In the genomic region with DNA sequence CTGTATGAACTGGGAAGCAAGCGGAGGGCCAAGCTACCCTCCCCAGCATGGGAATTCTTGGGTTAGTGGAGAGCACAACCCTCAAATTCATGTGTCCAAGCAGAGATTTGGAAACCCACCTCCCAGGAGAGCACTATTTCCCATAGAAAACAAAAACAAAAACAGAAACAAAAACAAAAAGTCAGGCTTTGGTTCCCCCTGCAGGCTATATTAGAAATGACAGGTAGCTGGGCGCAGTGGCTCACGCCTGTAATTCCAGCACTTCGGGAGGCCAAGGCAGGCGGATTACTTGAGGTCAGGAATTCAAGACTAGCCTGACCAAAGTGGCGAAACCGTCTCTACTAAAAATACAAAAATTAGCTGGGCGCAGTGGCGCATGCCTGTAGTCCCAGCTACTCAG, we compare ENCODE assay signal across 8 cellular contexts. TPM values are rescaled to one million over a fixed set of nuclear protein-coding genes. Genes with fewer than 3 reads are reported as not detected.
DNase-seq lines count a peak whose midpoint lies in the region; ATAC-seq and TF ChIP-seq lines count a peak whose summit lies in the region.

No MANE protein-coding gene starts in this region.

- peak; percentile 100 for TF ChIP-seq CTCF in KMS-11 (conservative IDR thresholded peaks at IDR 0.05; ENCODE audit: low read depth, low read length)
- TF ChIP-seq CTCF in adrenal gland (IDR thresholded peaks at IDR 0.05), result peak; percentile 70 to 93 (median 88)

- CTCF ChIA-PET in CD4-positive, alpha-beta memory T cell (lab: Charles Lee; ENCODE audit: partially characterized antibody), result interaction anchor here (0.6 to 14.9 kb wide), 19 partner anchors 10 to 745 kb away, joined by 3 to 255 read pairs (median 4); partner anchors contain the start of genes ANXA9, CERS2, MINDY1 and SETDB1

- peak overlapping the region; percentile 10 for H3K27ac ChIP-seq in CD4-positive, alpha-beta memory T cell (ENCODE audit: low read depth, low read length)
- H3K27ac ChIP-seq in KMS-11, result no peak overlapping the region
- peak overlapping the region in 3 of 5 donors; percentile 24 to 65 (median 26) for H3K27ac ChIP-seq in adrenal gland
- H3K27ac ChIP-seq in subcutaneous abdominal adipose tissue (ENCODE audit: low read depth, low read length), result peak overlapping the region; percentile 48

- 21 to 26% (median 24%) methylated on average over 9 of the region's 9 CpGs for WGBS in adrenal gland, 4 donors

- H3K27me3 Mint-ChIP-seq in CD4-positive, alpha-beta memory T cell, result no peaks in the 10 kb centered on the region

- POLR2A ChIA-PET in CD4-positive, alpha-beta memory T cell (lab: Charles Lee; ENCODE audit: partially characterized antibody), result interaction anchor here (0.8 to 3.9 kb wide), 4 partner anchors 10 to 63 kb away, joined by 3 to 16 read pairs (median 5); partner anchors contain the start of genes CDC42SE1 and MINDY1

- peak overlapping the region; percentile 39 for H3K4me2 ChIP-seq in KMS-11

- H4K20me1 ChIP-seq in KMS-11 (ENCODE audit: insufficient read depth), result no peaks in the 10 kb centered on the region

- H3K27me3 ChIP-seq in CD4-positive, alpha-beta memory T cell (ENCODE audit: insufficient read depth, low read length), result no peaks in the 10 kb centered on the region
- no peaks in the 10 kb centered on the region for H3K27me3 ChIP-seq in KMS-11 (ENCODE audit: insufficient read depth, low read depth)
- H3K27me3 ChIP-seq in adrenal gland, result no peaks in the 10 kb centered on the region
- H3K27me3 ChIP-seq in subcutaneous abdominal adipose tissue (ENCODE audit: control insufficient read depth in 5 of 5, insufficient read depth in 4 of 5, low read length in 5 of 5), result no peaks in the 10 kb centered on the region

- peaks cover 12% of the 10 kb centered on the region for H3K4me1 ChIP-seq in CD4-positive, alpha-beta memory T cell (ENCODE audit: insufficient read depth, low read length)
- H3K4me1 ChIP-seq in KMS-11 (ENCODE audit: low read depth, poor library complexity, severe bottlenecking) (peaks cover 23% of the 10 kb centered on the region), adrenal gland (replicated peaks in 1 of 2) (peaks cover 7 to 8% of the 10 kb centered on the region in 2 donors), subcutaneous abdominal adipose tissue (ENCODE audit: control insufficient read depth in 5 of 5, insufficient read depth in 5 of 5, low read length in 5 of 5) (peaks cover 5 to 11% (median 6%) of the 10 kb centered on the region in 5 donors)

- DNase-seq in CD4-positive, alpha-beta memory T cell, result peak in 3 of 5 donors; percentile 32 to 39 (median 38)
- DNase-seq in adrenal gland (peak in 6 of 7 donors; percentile 34 to 79 (median 64)), iPS-NIHi7 (ENCODE audit: extremely low spot score) (peak; percentile 46), NCI-H2107 (lab: John Stamatoyannopoulos, UW) (no peak)

- peaks cover 0 to 1% (median 0%) of the 10 kb centered on the region in 8 donors for H3K9me3 Mint-ChIP-seq in CD4-positive, alpha-beta memory T cell

- ATAC-seq in HG03196 (IDR thresholded peaks at IDR 0.05; ENCODE audit: unreplicated experiment) (no peak), HG03457 (IDR thresholded peaks at IDR 0.05; ENCODE audit: unreplicated experiment) (no peak)

- H3K27ac Mint-ChIP-seq in CD4-positive, alpha-beta memory T cell, result peak overlapping the region in 6 of 7 donors; percentile 70 to 89 (median 80)

- peaks cover 3 to 20% (median 13%) of the 10 kb centered on the region in 4 donors for H3K4me1 Mint-ChIP-seq in CD4-positive, alpha-beta memory T cell

- H3K4me3 ChIP-seq in CD4-positive, alpha-beta memory T cell (ENCODE audit: low read length in 2 of 2), result no peak overlapping the region
- peak overlapping the region; percentile 83 for H3K4me3 ChIP-seq in KMS-11 (IDR thresholded peaks at IDR 0.05; ENCODE audit: insufficient read depth, low read depth, low read length)
- no peak overlapping the region for H3K4me3 ChIP-seq in adrenal gland
- peak overlapping the region in 4 of 5 donors; percentile 13 to 50 (median 36) for H3K4me3 ChIP-seq in subcutaneous abdominal adipose tissue (ENCODE audit: low read depth in 1 of 5, low read length in 5 of 5)

- peaks cover 31% of the 10 kb centered on the region for H3K36me3 ChIP-seq in CD4-positive, alpha-beta memory T cell (ENCODE audit: insufficient read depth, low read length)
- H3K36me3 ChIP-seq in KMS-11 (ENCODE audit: insufficient read depth) (no peaks in the 10 kb centered on the region), adrenal gland (replicated peaks in 1 of 2) (peaks cover 0 to 34% of the 10 kb centered on the region in 2 donors), subcutaneous abdominal adipose tissue (ENCODE audit: control insufficient read depth in 5 of 5, insufficient read depth in 5 of 5, low read length in 5 of 5) (peaks cover 0 to 38% (median 31%) of the 10 kb centered on the region in 5 donors)

- peak overlapping the region; percentile 8; the same call in 1 of the 2 replicates for H3K9ac ChIP-seq in KMS-11
- H3K9ac ChIP-seq in subcutaneous abdominal adipose tissue (ENCODE audit: low read length in 5 of 5), result peak overlapping the region in 2 of 5 donors; percentile 4 to 48

- H2AFZ ChIP-seq in KMS-11 (ENCODE audit: low read depth), result peak overlapping the region; percentile 85

- H3K36me3 Mint-ChIP-seq in CD4-positive, alpha-beta memory T cell, result peaks cover 15 to 39% of the 10 kb centered on the region in 2 donors

- no peak for TF ChIP-seq POLR2A in adrenal gland (IDR thresholded peaks at IDR 0.05)

- no peaks in the 10 kb centered on the region for H3K79me2 ChIP-seq in KMS-11 (ENCODE audit: insufficient read depth, low read depth)

- H3K9me3 ChIP-seq in CD4-positive, alpha-beta memory T cell (ENCODE audit: control insufficient read depth in 1 of 2, low read length in 2 of 2), result no peaks in the 10 kb centered on the region
- H3K9me3 ChIP-seq in adrenal gland (replicated peaks in 1 of 3) (no peaks in the 10 kb centered on the region), subcutaneous abdominal adipose tissue (ENCODE audit: control insufficient read depth in 5 of 5, low read length in 5 of 5) (no peaks in the 10 kb centered on the region)

- intact Hi-C loops in CD4-positive, alpha-beta memory T cell (cut with micrococcal nuclease), result loop anchor here (1.0 to 5.0 kb wide), 3 partner anchors 10 to 739 kb away; partner anchors contain the start of genes CA14 and MINDY1
- intact Hi-C loops in adrenal gland (cut with DNase I), result no loop called here

- H3K4me3 Mint-ChIP-seq in CD4-positive, alpha-beta memory T cell, result peak overlapping the region in 3 of 8 donors; percentile 10 to 57 (median 25)

RNA-seq across cellular contexts. Expression of gene MINDY1, which starts 10.8 kb away (rescaled TPM):
- 10 to 100 TPM; 31.4 to 32.1 TPM for total RNA-seq in CD4-positive, alpha-beta memory T cell
- polyA plus RNA-seq in CD4-positive, alpha-beta memory T cell, result 10 to 100 TPM in 1 of 2 donors, 1 to 10 TPM in 1; 6.5 to 17.6 TPM
- 10 to 100 TPM; 13.3 to 37.5 (median 34.4) TPM for total RNA-seq in adrenal gland
- polyA plus RNA-seq in adrenal gland, result 10 to 100 TPM in 2 of 3 donors, 1 to 10 TPM in 1; 6.0 to 12.5 (median 12.5) TPM

RNA-seq across cellular contexts. Expression of gene PRUNE1, which starts 12.4 kb away (rescaled TPM):
- 10 to 100 TPM; 35.0 to 38.9 TPM for total RNA-seq in CD4-positive, alpha-beta memory T cell
- polyA plus RNA-seq in CD4-positive, alpha-beta memory T cell, result 10 to 100 TPM; 52.6 to 59.0 TPM
- 10 to 100 TPM; 12.3 to 25.7 (median 20.2) TPM for total RNA-seq in adrenal gland
- polyA plus RNA-seq in adrenal gland, result 10 to 100 TPM; 10.2 to 16.1 (median 10.9) TPM

RNA-seq across cellular contexts. Expression of gene ANXA9, which starts 13.8 kb away (rescaled TPM):
- total RNA-seq in CD4-positive, alpha-beta memory T cell, result under 1 TPM in 1 of 2 experiments, not detected in 1; 0.17 TPM
- under 1 TPM; 0.23 to 0.33 TPM for polyA plus RNA-seq in CD4-positive, alpha-beta memory T cell
- total RNA-seq in adrenal gland, result 1 to 10 TPM in 2 of 8 donors, under 1 TPM in 6; 0.24 to 3.2 (median 0.54) TPM
- polyA plus RNA-seq in adrenal gland, result under 1 TPM; 0.18 to 0.56 (median 0.40) TPM

RNA-seq across cellular contexts. Expression of gene CERS2, which starts 21.3 kb away (rescaled TPM):
- 100 to 1,000 TPM; 145 to 149 TPM for total RNA-seq in CD4-positive, alpha-beta memory T cell
- polyA plus RNA-seq in CD4-positive, alpha-beta memory T cell, result 100 to 1,000 TPM; 184 to 206 TPM
- total RNA-seq in adrenal gland, result 100 to 1,000 TPM; 297 to 682 (median 505) TPM
- polyA plus RNA-seq in adrenal gland, result 100 to 1,000 TPM; 482 to 547 (median 520) TPM

RNA-seq across cellular contexts. Expression of gene BNIPL, which starts 40.5 kb away (rescaled TPM):
- total RNA-seq in CD4-positive, alpha-beta memory T cell, result 1 to 10 TPM; 4.6 to 8.3 TPM
- not detected for polyA plus RNA-seq in CD4-positive, alpha-beta memory T cell
- 1 to 10 TPM in 1 of 8 donors, under 1 TPM in 4, not detected in 3; 0.11 to 2.4 (median 0.27) TPM for total RNA-seq in adrenal gland
- 1 to 10 TPM in 1 of 3 donors, under 1 TPM in 2; 0.05 to 1.4 (median 0.24) TPM for polyA plus RNA-seq in adrenal gland

Comparison
In these comparisons a context has a peak if more than half of its experiments do, and no peak if none do; other contexts are left out.
1. H3K4me3 ChIP-seq: peak in KMS-11 (single experiment) and subcutaneous abdominal adipose tissue (4 of 5); none in CD4-positive, alpha-beta memory T cell (0 of 2) and adrenal gland (0 of 4).